In the genomic region with DNA sequence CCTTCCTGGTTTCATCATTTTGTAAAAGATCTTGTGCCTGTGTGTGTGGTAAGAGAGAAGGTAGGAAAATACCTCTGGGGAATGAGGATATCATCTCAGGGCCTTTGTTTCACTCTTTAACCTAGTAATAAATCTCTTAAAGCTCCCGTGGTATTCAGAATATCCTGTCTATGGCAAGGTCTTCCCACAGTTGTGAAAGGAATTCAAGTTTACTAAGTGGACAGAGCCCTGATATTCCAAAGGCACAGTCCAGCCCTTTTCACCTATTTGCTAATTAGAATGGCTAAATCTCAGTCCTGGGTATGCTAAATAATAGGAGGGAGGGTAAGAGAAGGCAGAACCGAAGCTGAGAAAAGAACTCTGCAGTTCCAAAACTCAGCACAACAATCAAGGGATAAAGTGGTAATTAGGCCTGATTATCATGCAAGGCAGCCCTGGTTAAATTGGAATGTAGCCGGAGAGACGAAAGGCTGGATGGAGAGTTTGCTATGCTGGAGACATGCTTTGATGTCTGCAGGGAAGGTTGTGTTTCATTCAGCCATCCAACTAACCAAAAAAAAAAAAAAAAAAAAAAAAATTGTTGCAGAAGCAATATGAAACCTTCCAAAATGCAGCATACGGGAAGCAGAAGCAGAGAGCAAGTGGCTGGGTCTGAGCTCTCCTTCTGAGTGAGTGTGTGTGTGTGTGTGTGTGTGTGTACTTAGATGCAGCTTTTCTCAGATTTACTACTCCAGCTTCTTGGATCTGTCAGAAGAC, we compare ENCODE assay signal across 9 cellular contexts. TPM values are rescaled to one million over a fixed set of nuclear protein-coding genes. Genes with fewer than 3 reads are reported as not detected.
DNase-seq lines count a peak whose midpoint lies in the region; ATAC-seq, FAIRE-seq and TF ChIP-seq lines count a peak whose summit lies in the region.
"Had no signal": no experiment of that assay in that cellular context is flagged by ENCODE, and none has a peak within 500 bp of the region (broad histone marks: within the 10 kb centered on the region; RNA-seq: fewer than 3 reads in every experiment).

No MANE protein-coding gene starts in this region.

- H3K9ac ChIP-seq in muscle layer of colon (ENCODE audit: low read length), result no peak overlapping the region

- no peak for TF ChIP-seq CTCF in D721Med (IDR thresholded peaks at IDR 0.05; ENCODE audit: insufficient read depth, missing control alignments)
- no peak for TF ChIP-seq CTCF in activated CD8-positive, alpha-beta T cell treated with anti-CD3 and anti-CD28 coated beads for 36 hours (IDR thresholded peaks at IDR 0.05)

- CTCF ChIA-PET in activated CD8-positive, alpha-beta T cell treated with anti-CD3 and anti-CD28 coated beads for 36 hours (lab: Charles Lee), result interaction anchor here (0.7 to 1.4 kb wide), 3 partner anchors 10 to 69 kb away, joined by 3 to 4 read pairs (median 3); no protein-coding TSS in a partner anchor

- H3K36me3 ChIP-seq in muscle layer of colon (ENCODE audit: insufficient read depth, low read length), result no peaks in the 10 kb centered on the region

- H3K27ac ChIP-seq in caudate nucleus (ENCODE audit: low read depth, low read length) (peak overlapping the region; percentile 52), muscle layer of colon (ENCODE audit: low read depth, low read length) (peak overlapping the region; percentile 16)

- no peak overlapping the region for H3K4me3 ChIP-seq in muscle layer of colon (ENCODE audit: low read depth in 1 of 2, low read length in 2 of 2)

- intact Hi-C loops in activated CD8-positive, alpha-beta T cell treated with anti-CD3 and anti-CD28 coated beads for 36 hours (cut with micrococcal nuclease), result no loop called here

- no peak overlapping the region for H3K27ac Mint-ChIP-seq in activated CD8-positive, alpha-beta T cell treated with anti-CD3 and anti-CD28 coated beads for 36 hours

- no peak for ATAC-seq in activated CD8-positive, alpha-beta T cell treated with anti-CD3 and anti-CD28 coated beads for 36 hours

- peak; percentile 14 for DNase-seq in D721Med (ENCODE audit: insufficient read length, low spot score)
- peak; percentile 34 for DNase-seq in NCI-H1694 treated with DMSO at 0.1 percent for 48 hours (lab: John Stamatoyannopoulos, UW)
- peak in 5 of 61 donors; percentile 2 to 32 (median 7) for DNase-seq in caudate nucleus (lab: John Stamatoyannopoulos, UW)
- DNase-seq in NCI-H187 treated with DMSO at 0.1 percent for 48 hours (lab: John Stamatoyannopoulos, UW), result no peak
- DNase-seq in NCI-H2029 (lab: John Stamatoyannopoulos, UW), result no peak
- no peak for DNase-seq in stimulated activated naive CD4-positive, alpha-beta T cell (lab: John Stamatoyannopoulos, UW)
- no peak for DNase-seq in activated CD8-positive, alpha-beta T cell treated with anti-CD3 and anti-CD28 coated beads for 36 hours
- DNase-seq: NCI-H1417 treated with DMSO at 0.1 percent for 48 hours had no signal

- POLR2A ChIA-PET in activated CD8-positive, alpha-beta T cell treated with anti-CD3 and anti-CD28 coated beads for 36 hours (lab: Charles Lee), result interaction anchor here (0.7 to 1.2 kb wide), 3 partner anchors 11 to 148 kb away, joined by 3 to 4 read pairs (median 3); no protein-coding TSS in a partner anchor

- H3K27me3 ChIP-seq in muscle layer of colon (ENCODE audit: control insufficient read depth in 1 of 2, insufficient read depth in 2 of 2, low read length in 2 of 2), result no peaks in the 10 kb centered on the region

- H3K4me1 ChIP-seq in muscle layer of colon (ENCODE audit: insufficient read depth, low read length), result peaks cover 41% of the 10 kb centered on the region

- no peaks in the 10 kb centered on the region for H3K27me3 Mint-ChIP-seq in activated CD8-positive, alpha-beta T cell treated with anti-CD3 and anti-CD28 coated beads for 36 hours

- no peak overlapping the region for H3K4me3 Mint-ChIP-seq in activated CD8-positive, alpha-beta T cell treated with anti-CD3 and anti-CD28 coated beads for 36 hours

- H3K36me3 Mint-ChIP-seq in activated CD8-positive, alpha-beta T cell treated with anti-CD3 and anti-CD28 coated beads for 36 hours (ENCODE audit: low read depth), result no peaks in the 10 kb centered on the region

- H3K9me3 Mint-ChIP-seq in activated CD8-positive, alpha-beta T cell treated with anti-CD3 and anti-CD28 coated beads for 36 hours, result no peaks in the 10 kb centered on the region

- no peak for FAIRE-seq in D721Med (lab: Jason Lieb, UNC)

- no peaks in the 10 kb centered on the region for H3K9me3 ChIP-seq in muscle layer of colon (ENCODE audit: low read length)

- peaks cover 30% of the 10 kb centered on the region for H3K4me1 Mint-ChIP-seq in activated CD8-positive, alpha-beta T cell treated with anti-CD3 and anti-CD28 coated beads for 36 hours (ENCODE audit: low read depth)

RNA-seq across cellular contexts. Expression of a gene that starts 28.5 kb away (rescaled TPM):
- 100 to 1,000 TPM; 293 to 305 TPM for total RNA-seq in activated CD8-positive, alpha-beta T cell treated with anti-CD3 and anti-CD28 coated beads for 36 hours

Comparison
In these comparisons a context has a peak if more than half of its experiments do, and no peak if none do; other contexts are left out.
1. DNase-seq: peak in D721Med (single experiment) and NCI-H1694 treated with DMSO at 0.1 percent for 48 hours (single experiment); none in NCI-H187 treated with DMSO at 0.1 percent for 48 hours (single experiment), NCI-H2029 (single experiment), stimulated activated naive CD4-positive, alpha-beta T cell (0 of 6) and activated CD8-positive, alpha-beta T cell treated with anti-CD3 and anti-CD28 coated beads for 36 hours (single experiment).